In the genomic region with DNA sequence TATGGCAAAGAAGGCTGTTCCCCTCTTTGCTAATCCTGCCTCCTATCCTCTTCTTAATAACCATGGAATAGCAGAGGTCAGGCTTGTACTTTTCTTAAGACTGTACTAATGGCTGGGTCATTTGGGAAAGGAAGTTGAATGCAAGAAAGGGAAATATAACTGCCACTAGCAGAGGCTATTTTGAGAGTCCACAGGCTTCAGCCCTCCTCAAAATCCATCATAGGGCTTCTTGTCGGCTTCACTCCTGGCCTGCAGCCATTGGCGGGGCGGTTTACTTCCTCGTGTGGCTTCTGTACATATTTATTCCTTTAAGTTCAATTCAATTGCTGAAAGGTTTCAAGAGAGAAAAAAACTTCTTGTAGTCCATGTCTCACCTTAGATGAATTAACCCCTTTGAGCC, we compare ENCODE assay signal across 17 cellular contexts. TPM values are rescaled to one million over a fixed set of nuclear protein-coding genes. Genes with fewer than 3 reads are reported as not detected.
DNase-seq lines count a peak whose midpoint lies in the region; ATAC-seq and TF ChIP-seq lines count a peak whose summit lies in the region.
"Had no signal": no experiment of that assay in that cellular context is flagged by ENCODE, and none has a peak within 500 bp of the region (broad histone marks: within the 10 kb centered on the region; RNA-seq: fewer than 3 reads in every experiment).

No MANE protein-coding gene starts in this region.

- H3K9me3 ChIP-seq in adrenal gland (replicated peaks in 1 of 3), result no peaks in the 10 kb centered on the region
- H3K9me3 ChIP-seq in mesenchymal stem cell (ENCODE audit: control insufficient read depth, low read length), result no peaks in the 10 kb centered on the region
- H3K9me3 ChIP-seq: Peyer's patch, uterus had no signal

- H3K27ac ChIP-seq in adrenal gland, result no peak overlapping the region
- H3K27ac ChIP-seq in mesenchymal stem cell (ENCODE audit: low read length, poor library complexity, severe bottlenecking), result no peak overlapping the region
- H3K27ac ChIP-seq: Peyer's patch, uterus had no signal

- no peaks in the 10 kb centered on the region for H3K9me3 Mint-ChIP-seq in natural killer cell
- no peaks in the 10 kb centered on the region for H3K9me3 Mint-ChIP-seq in natural killer cell treated with Interleukin-12 subunit alpha and Interleukin-12 subunit beta and Interleukin-15 and Interleukin-18, amount 100 ng/mL, for 72 hours
- H3K9me3 Mint-ChIP-seq: stimulated activated memory B cell treated with anti-CD40 and anti-IgM and Interleukin-4, amounts not matched to agents 10 μg/mL and 1 μg/mL and 100 μg/mL, for 72 hours had no signal

- no peak overlapping the region for H3K23ac ChIP-seq in mesenchymal stem cell (ENCODE audit: low read length in 2 of 2)

- H2AFZ ChIP-seq in mesenchymal stem cell (ENCODE audit: low read depth, low read length), result no peak overlapping the region

- H3K4me2 ChIP-seq in mesenchymal stem cell (ENCODE audit: low read length, poor library complexity, severe bottlenecking), result no peak overlapping the region

- H2BK120ac ChIP-seq in mesenchymal stem cell (ENCODE audit: low read depth, low read length), result no peak overlapping the region

- no peak overlapping the region for H3K4ac ChIP-seq in mesenchymal stem cell (ENCODE audit: low read depth in 1 of 2, low read length in 2 of 2)

- H3K9ac ChIP-seq in mesenchymal stem cell (ENCODE audit: low read length), result no peak overlapping the region

- no peaks in the 10 kb centered on the region for H3K27me3 ChIP-seq in adrenal gland
- H3K27me3 ChIP-seq in mesenchymal stem cell (ENCODE audit: control insufficient read depth in 1 of 2, insufficient read depth in 1 of 2, low read length in 2 of 2), result no peaks in the 10 kb centered on the region
- H3K27me3 ChIP-seq: Peyer's patch, uterus had no signal

- no peak overlapping the region for H2BK5ac ChIP-seq in mesenchymal stem cell (ENCODE audit: low read depth, low read length, poor library complexity, severe bottlenecking)

- peaks cover 8% of the 10 kb centered on the region for H3K36me3 Mint-ChIP-seq in natural killer cell
- peaks cover 7% of the 10 kb centered on the region for H3K36me3 Mint-ChIP-seq in natural killer cell treated with Interleukin-12 subunit alpha and Interleukin-12 subunit beta and Interleukin-15 and Interleukin-18, amount 100 ng/mL, for 72 hours
- H3K36me3 Mint-ChIP-seq: stimulated activated memory B cell treated with anti-CD40 and anti-IgM and Interleukin-4, amounts not matched to agents 10 μg/mL and 1 μg/mL and 100 μg/mL, for 72 hours had no signal

- DNase-seq in natural killer cell (no peak), adrenal gland (peak in 5 of 7 donors; percentile 24 to 47 (median 29)), mesenchymal stem cell (no peak), AG08395 (ENCODE audit: low spot score) (no peak), NCI-H524 (lab: John Stamatoyannopoulos, UW) (no peak)
- DNase-seq in natural killer cell treated with Interleukin-12 subunit alpha and Interleukin-12 subunit beta and Interleukin-15 and Interleukin-18, amount 100 ng/mL, for 72 hours (ENCODE audit: low spot score), result no peak
- no peak for DNase-seq in stimulated activated CD4-positive, alpha-beta T cell treated with anti-CD3 and anti-CD28 coated beads, Interleukin-4, amount 100 ng/mL, for 1 hour
- no peak for DNase-seq in activated naive CD4-positive, alpha-beta T cell (lab: John Stamatoyannopoulos, UW)
- DNase-seq: activated T-cell treated with anti-CD3 and anti-CD28 coated beads, Interleukin-2, amount 50 U/mL, for 1 hour; DMS79 treated with DMSO at 0.1 percent for 48 hours; islet precursor cell; Karpas-422; NCI-H510A treated with DMSO at 0.1 percent for 48 hours; T-helper 2 cell; uterus had no signal

- peak overlapping the region in 1 of 2 experiments; percentile 9 for H3K18ac ChIP-seq in mesenchymal stem cell (ENCODE audit: low read depth in 1 of 2, low read length in 2 of 2)

- H3K36me3 ChIP-seq in adrenal gland (replicated peaks in 1 of 2), result no peaks in the 10 kb centered on the region
- no peaks in the 10 kb centered on the region for H3K36me3 ChIP-seq in mesenchymal stem cell (ENCODE audit: control insufficient read depth in 1 of 2, insufficient read depth in 2 of 2, low read depth in 1 of 2, low read length in 2 of 2)
- H3K36me3 ChIP-seq: Peyer's patch, uterus had no signal

- peaks cover 30 to 41% of the 10 kb centered on the region in 2 donors for H3K4me1 Mint-ChIP-seq in natural killer cell
- peaks cover 23 to 24% of the 10 kb centered on the region in 2 donors for H3K4me1 Mint-ChIP-seq in natural killer cell treated with Interleukin-12 subunit alpha and Interleukin-12 subunit beta and Interleukin-15 and Interleukin-18, amount 100 ng/mL, for 72 hours (ENCODE audit: low read depth in 2 of 2)

- intact Hi-C loops in natural killer cell (cut with micrococcal nuclease) (loop anchor here (10.0 kb wide), 1 partner anchor 99 kb away; no protein-coding TSS in a partner anchor), adrenal gland (cut with DNase I) (loop anchor here in 1 of 2 donors (10.0 kb wide), 1 partner anchor 81 kb away; no protein-coding TSS in a partner anchor)

- no peak for TF ChIP-seq POLR2A in adrenal gland (IDR thresholded peaks at IDR 0.05)

- 56 to 80% (median 60%) methylated on average over 4 of the region's 4 CpGs for WGBS in adrenal gland, 4 donors
- WGBS in mesenchymal stem cell, result no CpG with 5 or more reads among the region's 4 CpGs

- peak overlapping the region; percentile 66 to 70 for H3K27ac Mint-ChIP-seq in natural killer cell
- no peak overlapping the region for H3K27ac Mint-ChIP-seq in natural killer cell treated with Interleukin-12 subunit alpha and Interleukin-12 subunit beta and Interleukin-15 and Interleukin-18, amount 100 ng/mL, for 72 hours
- H3K27ac Mint-ChIP-seq: stimulated activated memory B cell treated with anti-CD40 and anti-IgM and Interleukin-4, amounts not matched to agents 10 μg/mL and 1 μg/mL and 100 μg/mL, for 72 hours had no signal

- H3K79me1 ChIP-seq in mesenchymal stem cell (replicated peaks; ENCODE audit: low read length, poor library complexity, severe bottlenecking), result peaks cover 3% of the 10 kb centered on the region

- H4K8ac ChIP-seq in mesenchymal stem cell (ENCODE audit: low read length), result peak overlapping the region; percentile 36

- no peak overlapping the region for H2AK5ac ChIP-seq in mesenchymal stem cell (ENCODE audit: low read length, severe bottlenecking)

- no peaks in the 10 kb centered on the region for H3K27me3 Mint-ChIP-seq in natural killer cell (ENCODE audit: low read depth in 2 of 2)
- H3K27me3 Mint-ChIP-seq in natural killer cell treated with Interleukin-12 subunit alpha and Interleukin-12 subunit beta and Interleukin-15 and Interleukin-18, amount 100 ng/mL, for 72 hours, result no peaks in the 10 kb centered on the region
- H3K27me3 Mint-ChIP-seq: stimulated activated memory B cell treated with anti-CD40 and anti-IgM and Interleukin-4, amounts not matched to agents 10 μg/mL and 1 μg/mL and 100 μg/mL, for 72 hours had no signal

- no peak for ATAC-seq in natural killer cell
- no peak for ATAC-seq in natural killer cell treated with Interleukin-12 subunit alpha and Interleukin-12 subunit beta and Interleukin-15 and Interleukin-18, amount 100 ng/mL, for 72 hours
- ATAC-seq: stimulated activated memory B cell treated with anti-CD40 and anti-IgM and Interleukin-4, amounts not matched to agents 10 μg/mL and 1 μg/mL and 100 μg/mL, for 72 hours had no signal

- H3K14ac ChIP-seq in mesenchymal stem cell (ENCODE audit: low read length in 2 of 2), result no peak overlapping the region

- H3K4me1 ChIP-seq in adrenal gland (replicated peaks in 1 of 2) (peaks cover 0 to 10% of the 10 kb centered on the region in 2 donors), mesenchymal stem cell (ENCODE audit: control insufficient read depth, insufficient read depth, low read depth, low read length) (no peaks in the 10 kb centered on the region)
- H3K4me1 ChIP-seq: uterus had no signal

- no peak overlapping the region for H2BK15ac ChIP-seq in mesenchymal stem cell (ENCODE audit: low read depth, poor library complexity, severe bottlenecking)

- TF ChIP-seq CTCF in natural killer cell (IDR thresholded peaks at IDR 0.05) (no peak), adrenal gland (IDR thresholded peaks at IDR 0.05) (no peak)

- H4K91ac ChIP-seq in mesenchymal stem cell (ENCODE audit: low read length), result no peak overlapping the region

- H2BK12ac ChIP-seq in mesenchymal stem cell (ENCODE audit: low read length in 2 of 2), result no peak overlapping the region

- H3K4me3 ChIP-seq in adrenal gland (no peak overlapping the region), mesenchymal stem cell (ENCODE audit: insufficient read depth in 1 of 2, low read depth in 1 of 2, low read length in 2 of 2) (no peak overlapping the region)
- H3K4me3 ChIP-seq: Peyer's patch, uterus had no signal

- H3K4me3 Mint-ChIP-seq in natural killer cell, result no peak overlapping the region
- H3K4me3 Mint-ChIP-seq in natural killer cell treated with Interleukin-12 subunit alpha and Interleukin-12 subunit beta and Interleukin-15 and Interleukin-18, amount 100 ng/mL, for 72 hours, result no peak overlapping the region
- H3K4me3 Mint-ChIP-seq: stimulated activated memory B cell treated with anti-CD40 and anti-IgM and Interleukin-4, amounts not matched to agents 10 μg/mL and 1 μg/mL and 100 μg/mL, for 72 hours had no signal

RNA-seq across cellular contexts. Expression of a gene that starts 2.8 kb away (rescaled TPM):
- total RNA-seq in natural killer cell (100 to 1,000 TPM; 359 to 395 (median 372) TPM), adrenal gland (10 to 100 TPM; 14.3 to 41.8 (median 30.2) TPM)
- 10 to 100 TPM; 58.2 to 62.5 TPM for total RNA-seq in natural killer cell treated with Interleukin-12 subunit alpha and Interleukin-12 subunit beta and Interleukin-15 and Interleukin-18, amount 100 ng/mL, for 72 hours
- polyA plus RNA-seq in adrenal gland, result 10 to 100 TPM; 10.5 to 25.1 (median 12.2) TPM
- polyA plus RNA-seq in mesenchymal stem cell (2013, experiment 1 of 2), result 14.4 TPM
- polyA plus RNA-seq in mesenchymal stem cell (2013, experiment 2 of 2), result 13.3 TPM

Comparison
In these comparisons a context has a peak if more than half of its experiments do, and no peak if none do; other contexts are left out.
1. H3K27ac Mint-ChIP-seq: peak in natural killer cell (2 of 2); none in natural killer cell treated with Interleukin-12 subunit alpha and Interleukin-12 subunit beta and Interleukin-15 and Interleukin-18, amount 100 ng/mL, for 72 hours (0 of 2).
2. RNA of a gene that starts 2.8 kb away (total RNA-seq): 359 to 395 TPM in natural killer cell; 58.2 to 62.5 TPM in natural killer cell treated with Interleukin-12 subunit alpha and Interleukin-12 subunit beta and Interleukin-15 and Interleukin-18, amount 100 ng/mL, for 72 hours and 14.3 to 41.8 TPM in adrenal gland; every median in the first group is over 4 times any median in the second.
3. DNase-seq: peak in adrenal gland (5 of 7); none in natural killer cell (single experiment), natural killer cell treated with Interleukin-12 subunit alpha and Interleukin-12 subunit beta and Interleukin-15 and Interleukin-18, amount 100 ng/mL, for 72 hours (single experiment), mesenchymal stem cell (single experiment), stimulated activated CD4-positive, alpha-beta T cell treated with anti-CD3 and anti-CD28 coated beads, Interleukin-4, amount 100 ng/mL, for 1 hour (single experiment), AG08395 (single experiment), NCI-H524 (0 of 2) and activated naive CD4-positive, alpha-beta T cell (0 of 4).